Comparison of ENCODE assay signal across 8 cellular contexts in the genomic region with DNA sequence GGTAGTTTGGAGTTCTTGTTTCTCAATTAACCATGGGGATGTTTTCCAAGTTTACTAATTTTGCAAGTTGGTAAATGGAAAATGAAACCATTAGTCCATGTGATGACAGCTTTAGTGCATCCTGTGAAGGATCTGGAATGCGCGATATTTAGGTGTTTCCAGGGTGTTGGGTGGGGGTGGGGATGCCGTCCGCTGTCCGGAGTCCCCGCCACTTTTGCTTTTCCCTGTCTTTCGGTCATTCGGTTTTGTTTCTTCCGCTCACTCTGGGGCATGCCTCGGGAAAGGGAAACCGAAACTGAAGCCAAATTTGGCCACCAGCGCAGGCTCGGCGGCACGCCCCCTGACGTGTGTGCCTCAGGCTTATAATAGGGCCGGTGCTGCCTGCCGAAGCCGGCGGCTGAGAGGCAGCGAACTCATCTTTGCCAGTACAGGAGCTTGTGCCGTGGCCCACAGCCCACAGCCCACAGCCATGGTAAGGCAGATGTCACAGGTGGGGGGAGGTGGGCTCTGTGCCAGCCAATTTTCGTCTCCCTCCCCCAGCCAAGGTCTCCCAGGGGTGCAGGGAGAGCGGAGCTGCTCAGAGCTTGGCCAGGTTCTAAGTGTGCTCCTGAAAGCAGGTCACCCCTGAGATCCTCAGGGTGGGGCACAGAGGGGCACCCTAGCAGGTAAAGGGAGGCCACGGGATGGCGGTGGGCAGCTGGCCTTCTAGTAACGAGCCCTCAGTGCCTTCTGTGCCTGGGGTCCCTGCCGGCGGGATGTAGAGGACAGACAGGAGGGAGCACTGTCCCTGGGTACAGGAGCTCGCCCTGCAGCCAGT. TPM values are rescaled to one million over a fixed set of nuclear protein-coding genes. Genes with fewer than 3 reads are reported as not detected.
DNase-seq lines count a peak whose midpoint lies in the region; ATAC-seq and TF ChIP-seq lines count a peak whose summit lies in the region.

TSS of gene ISG15 (plus strand) at position 393 of the 817 bp plus-strand sequence. CDS start at position 470, 77 bp downstream.

- H4K20me1 ChIP-seq in GM23338 (replicated peaks; ENCODE audit: insufficient read depth): no peaks in the 10 kb centered on the region

- H3K4me2 ChIP-seq in GM23338: peak within 1 kb of the TSS; percentile 60

- peak within 1 kb of the TSS; percentile 63 for H3K27ac ChIP-seq in GM23338 (ENCODE audit: low read depth)
- peak within 1 kb of the TSS; percentile 90 to 94 for H3K27ac ChIP-seq in right atrium auricular region
- H3K27ac ChIP-seq in uterus: peak within 1 kb of the TSS; percentile 81 to 89

- H3K27me3 Mint-ChIP-seq in GM23338 (ENCODE audit: insufficient read depth, low read depth, poor library complexity): peaks cover 34% of the 10 kb centered on the region

- H3K9me2 ChIP-seq in GM23338 (ENCODE audit: insufficient read depth): no peaks in the 10 kb centered on the region

- H3K36me3 Mint-ChIP-seq in GM23338 (ENCODE audit: low read depth): peaks cover 2% of the 10 kb centered on the region; the same call in 2 of the 3 replicates

- H2AFZ ChIP-seq in GM23338: peak within 1 kb of the TSS; percentile 43

- H3K9ac ChIP-seq in ES-I3 (ENCODE audit: low read depth, low read length): peak within 1 kb of the TSS; percentile 51

- TF ChIP-seq CTCF in GM23338 (conservative IDR thresholded peaks at IDR 0.05; ENCODE audit: low read depth in 2 of 2): no peak
- TF ChIP-seq CTCF in right atrium auricular region (IDR thresholded peaks at IDR 0.05): no peak
- TF ChIP-seq CTCF in uterus (IDR thresholded peaks at IDR 0.05): peak in 1 of 4 experiments; percentile 32

- H3K27me3 ChIP-seq in GM23338 (ENCODE audit: insufficient read depth) (peaks cover 26% of the 10 kb centered on the region; the same call in 1 of the 2 replicates), MG63 (no peaks in the 10 kb centered on the region), right atrium auricular region (no peaks in the 10 kb centered on the region), uterus (no peaks in the 10 kb centered on the region)

- intact Hi-C loops in uterus (cut with DNase I; ENCODE audit: low total_unique reads): no loop called here

- H3K4me1 ChIP-seq in ES-I3 (ENCODE audit: insufficient read depth, low read length) (peaks cover 4% of the 10 kb centered on the region; the same call in 1 of the 2 replicates), GM23338 (ENCODE audit: insufficient read depth) (peaks cover 20% of the 10 kb centered on the region), right atrium auricular region (peaks cover 0 to 11% of the 10 kb centered on the region in 2 donors), uterus (no peaks in the 10 kb centered on the region)

- H3K36me3 ChIP-seq in ES-I3 (ENCODE audit: insufficient read depth, low read length) (no peaks in the 10 kb centered on the region), GM23338 (ENCODE audit: insufficient read depth) (no peaks in the 10 kb centered on the region), MG63 (no peaks in the 10 kb centered on the region; the same call in 1 of the 2 replicates), right atrium auricular region (no peaks in the 10 kb centered on the region), uterus (no peaks in the 10 kb centered on the region)

- H3K27ac Mint-ChIP-seq in GM23338: peak within 1 kb of the TSS; percentile 92

- H3K4me3 ChIP-seq in GM23338 (peak within 1 kb of the TSS; percentile 76), MG63 (peak within 1 kb of the TSS; percentile 63), right atrium auricular region (peak within 1 kb of the TSS; percentile 60 to 68), uterus (peak within 1 kb of the TSS; percentile 54 to 58)

- no peaks in the 10 kb centered on the region for H3K79me2 ChIP-seq in GM23338 (replicated peaks; ENCODE audit: insufficient read depth)

- DNase-seq in GM23338 (ENCODE audit: low spot score) (peak; percentile 93), MG63 (peak; percentile 90), T-helper 2 cell (peak; percentile 72 to 95 (median 85)), amygdala (lab: John Stamatoyannopoulos, UW) (peak in 54 of 56 donors; percentile 29 to 91 (median 69)), right atrium auricular region (ENCODE audit: low spot score) (peak; percentile 96), putamen (ENCODE audit: low spot score) (peak; percentile 79), uterus (peak; percentile 91)

- H3K4me1 Mint-ChIP-seq in GM23338: peaks cover 23% of the 10 kb centered on the region; the same call in 2 of the 3 replicates

- H3K9me3 ChIP-seq in ES-I3 (ENCODE audit: control insufficient read depth, insufficient read depth, low read length) (no peaks in the 10 kb centered on the region), MG63 (no peaks in the 10 kb centered on the region), right atrium auricular region (no peaks in the 10 kb centered on the region), uterus (no peaks in the 10 kb centered on the region)

- ATAC-seq in GM23338: peak; percentile 84

- TF ChIP-seq POLR2A in uterus (IDR thresholded peaks at IDR 0.05): peak; percentile 76 to 98

- H3K4me3 Mint-ChIP-seq in GM23338: peak within 1 kb of the TSS; percentile 82

- H3F3A ChIP-seq in GM23338 (replicated peaks; ENCODE audit: low read depth): peaks cover 6% of the 10 kb centered on the region

- peaks cover 3% of the 10 kb centered on the region; the same call in 1 of the 3 replicates for H3K9me3 Mint-ChIP-seq in GM23338

TF ChIP-seq in GM23338, 12 proteins besides CTCF, POLR2A, EP300 and RAD21 (continues in another document):
- no peak for TF ChIP-seq NANOG (IDR thresholded peaks at IDR 0.05; ENCODE audit: borderline replicate concordance)
- peak; percentile 77 for TF ChIP-seq CREB1 (CRISPR knock-in tag; IDR thresholded peaks at IDR 0.05; ENCODE audit: low read depth)
- TF ChIP-seq, protein P1, sequence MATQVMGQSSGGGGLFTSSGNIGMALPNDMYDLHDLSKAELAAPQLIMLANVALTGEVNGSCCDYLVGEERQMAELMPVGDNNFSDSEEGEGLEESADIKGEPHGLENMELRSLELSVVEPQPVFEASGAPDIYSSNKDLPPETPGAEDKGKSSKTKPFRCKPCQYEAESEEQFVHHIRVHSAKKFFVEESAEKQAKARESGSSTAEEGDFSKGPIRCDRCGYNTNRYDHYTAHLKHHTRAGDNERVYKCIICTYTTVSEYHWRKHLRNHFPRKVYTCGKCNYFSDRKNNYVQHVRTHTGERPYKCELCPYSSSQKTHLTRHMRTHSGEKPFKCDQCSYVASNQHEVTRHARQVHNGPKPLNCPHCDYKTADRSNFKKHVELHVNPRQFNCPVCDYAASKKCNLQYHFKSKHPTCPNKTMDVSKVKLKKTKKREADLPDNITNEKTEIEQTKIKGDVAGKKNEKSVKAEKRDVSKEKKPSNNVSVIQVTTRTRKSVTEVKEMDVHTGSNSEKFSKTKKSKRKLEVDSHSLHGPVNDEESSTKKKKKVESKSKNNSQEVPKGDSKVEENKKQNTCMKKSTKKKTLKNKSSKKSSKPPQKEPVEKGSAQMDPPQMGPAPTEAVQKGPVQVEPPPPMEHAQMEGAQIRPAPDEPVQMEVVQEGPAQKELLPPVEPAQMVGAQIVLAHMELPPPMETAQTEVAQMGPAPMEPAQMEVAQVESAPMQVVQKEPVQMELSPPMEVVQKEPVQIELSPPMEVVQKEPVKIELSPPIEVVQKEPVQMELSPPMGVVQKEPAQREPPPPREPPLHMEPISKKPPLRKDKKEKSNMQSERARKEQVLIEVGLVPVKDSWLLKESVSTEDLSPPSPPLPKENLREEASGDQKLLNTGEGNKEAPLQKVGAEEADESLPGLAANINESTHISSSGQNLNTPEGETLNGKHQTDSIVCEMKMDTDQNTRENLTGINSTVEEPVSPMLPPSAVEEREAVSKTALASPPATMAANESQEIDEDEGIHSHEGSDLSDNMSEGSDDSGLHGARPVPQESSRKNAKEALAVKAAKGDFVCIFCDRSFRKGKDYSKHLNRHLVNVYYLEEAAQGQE (IDR thresholded peaks at IDR 0.05; ENCODE audit: unreplicated experiment): no peak
- no peak for TF ChIP-seq EZH2phosphoT487 (IDR thresholded peaks at IDR 0.05; ENCODE audit: unreplicated experiment)
- TF ChIP-seq STAT1 (IDR thresholded peaks at IDR 0.05; ENCODE audit: unreplicated experiment): no peak
- TF ChIP-seq POLR2AphosphoS5 (IDR thresholded peaks at IDR 0.05; ENCODE audit: low read depth): peak; percentile 61
- no peak for TF ChIP-seq EZH2 (IDR thresholded peaks at IDR 0.05; ENCODE audit: low read depth, unreplicated experiment)
- TF ChIP-seq ZNF114 (CRISPR knock-in tag; IDR thresholded peaks at IDR 0.05): no peak
- TF ChIP-seq ZNF331 (CRISPR knock-in tag; IDR thresholded peaks at IDR 0.05; ENCODE audit: low read depth): no peak
- TF ChIP-seq, protein P2, sequence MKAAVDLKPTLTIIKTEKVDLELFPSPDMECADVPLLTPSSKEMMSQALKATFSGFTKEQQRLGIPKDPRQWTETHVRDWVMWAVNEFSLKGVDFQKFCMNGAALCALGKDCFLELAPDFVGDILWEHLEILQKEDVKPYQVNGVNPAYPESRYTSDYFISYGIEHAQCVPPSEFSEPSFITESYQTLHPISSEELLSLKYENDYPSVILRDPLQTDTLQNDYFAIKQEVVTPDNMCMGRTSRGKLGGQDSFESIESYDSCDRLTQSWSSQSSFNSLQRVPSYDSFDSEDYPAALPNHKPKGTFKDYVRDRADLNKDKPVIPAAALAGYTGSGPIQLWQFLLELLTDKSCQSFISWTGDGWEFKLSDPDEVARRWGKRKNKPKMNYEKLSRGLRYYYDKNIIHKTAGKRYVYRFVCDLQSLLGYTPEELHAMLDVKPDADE (IDR thresholded peaks at IDR 0.05): no peak
- TF ChIP-seq JUNB (IDR thresholded peaks at IDR 0.05; ENCODE audit: unreplicated experiment): no peak

RNA-seq across cellular contexts. Expression of gene ISG15, which starts in this region (rescaled TPM):
- total RNA-seq in GM23338 (2014; rRNA removed; shearing (Covaris generic)): 52.9 and 65.3 TPM in 2 replicates
- 101 and 113 TPM in 2 replicates for polyA plus RNA-seq in GM23338 (2016; fragmentation: Nextera tagmentation; extraction: Ambion mirVana)
- 68.0 and 98.4 TPM in 2 replicates for total RNA-seq in MG63 (2014; rRNA removed; shearing (Covaris generic); ENCODE audit: low replicate concordance)
- total RNA-seq in right atrium auricular region: 10 to 100 TPM; 26.8 to 32.2 TPM
- total RNA-seq in uterus: 10 to 100 TPM in 2 of 4 donors, 1 to 10 TPM in 2; 1.8 to 27.2 (median 15.2) TPM

Comparison
In these comparisons a context has a peak if more than half of its experiments do, and no peak if none do; other contexts are left out.
1. Peak in every context shown above with its lines: DNase-seq, ATAC-seq, H3K4me3 ChIP-seq and H3K27ac ChIP-seq.